1 cellular context compared by ENCODE assay signal in the genomic region with DNA sequence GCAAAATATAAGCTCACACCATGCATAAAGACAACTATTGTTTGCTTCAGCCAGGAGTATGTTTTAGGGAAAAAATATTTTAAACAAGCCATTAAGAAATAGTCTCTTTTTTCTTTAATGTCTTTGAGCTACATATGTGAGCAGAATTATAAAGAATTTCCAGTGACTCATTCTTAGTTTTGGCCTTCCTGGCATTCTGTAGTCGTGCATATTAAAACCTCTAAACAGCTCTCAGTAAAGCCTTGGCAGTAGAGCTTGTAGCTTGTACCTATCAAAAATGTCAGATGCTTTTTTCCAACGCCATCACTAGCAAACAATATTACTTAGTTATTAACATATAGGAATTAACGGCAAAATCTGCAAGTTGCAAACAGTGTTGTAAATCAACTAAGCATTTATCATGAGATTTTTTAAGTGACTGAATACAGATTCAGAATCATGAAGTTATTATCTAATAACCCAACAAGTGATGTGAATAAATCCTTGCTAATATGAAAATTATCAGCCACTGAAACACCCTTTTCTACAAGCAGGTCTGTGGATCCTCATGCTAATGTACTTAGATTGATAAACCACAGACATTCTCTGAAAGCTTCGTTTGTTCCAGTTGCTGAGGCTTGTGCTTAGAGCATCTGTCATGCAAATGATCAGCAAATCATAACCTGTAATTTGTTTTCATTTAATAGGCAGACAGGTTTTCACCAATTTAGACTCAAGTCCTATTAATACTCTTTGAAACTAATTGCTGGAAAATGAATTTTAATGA.
A peak's percentile ranks its signal among the peaks of the same experiment; 100 is the strongest.
TF ChIP-seq lines count a peak whose summit lies in the region.

No MANE protein-coding gene starts in this region.

TF ChIP-seq in IMR-90, 13 proteins besides CTCF, POLR2A, EP300 and RAD21:
- TF ChIP-seq FOS (IDR thresholded peaks at IDR 0.05; ENCODE audit: low read depth, low read length) (peak; percentile 17; the same call in 1 of the 2 replicates), NFE2L2 (IDR thresholded peaks at IDR 0.05; ENCODE audit: low read depth, low read length) (no peak)
